3 cellular contexts compared by ENCODE assay signal in the genomic region with DNA sequence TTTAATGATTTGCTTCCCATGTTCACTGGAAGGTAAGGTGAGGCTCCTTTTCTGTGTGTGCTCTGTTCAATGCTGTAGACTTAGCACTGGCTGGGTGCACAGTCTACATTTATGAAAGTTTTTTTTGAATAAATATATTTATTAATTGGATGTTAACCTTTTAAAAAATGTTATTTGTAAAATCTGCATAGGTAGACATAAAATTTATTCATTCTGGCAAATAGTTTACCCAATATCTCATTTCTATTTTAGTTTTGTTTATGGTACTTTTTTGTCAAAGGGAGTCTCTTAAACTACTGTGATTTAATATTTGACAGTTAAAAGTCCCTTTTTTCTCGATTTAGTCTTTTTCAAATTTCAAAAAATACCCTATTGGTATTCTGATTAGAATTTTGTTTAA.
A peak's percentile ranks its signal among the peaks of the same experiment; 100 is the strongest.
TF ChIP-seq lines count a peak whose summit lies in the region.

No MANE protein-coding gene starts in this region.

TF ChIP-seq in A549, 52 proteins besides CTCF, POLR2A, EP300 and RAD21:
- no peak for TF ChIP-seq BHLHE40 (IDR thresholded peaks at IDR 0.05; ENCODE audit: low read depth, low read length)
- no peak for TF ChIP-seq NPAS2 (CRISPR knock-in tag; IDR thresholded peaks at IDR 0.05; ENCODE audit: borderline replicate concordance)
- TF ChIP-seq MAZ (IDR thresholded peaks at IDR 0.05; ENCODE audit: borderline replicate concordance, low read depth, low read length), result no peak
- TF ChIP-seq MAFK (IDR thresholded peaks at IDR 0.05; ENCODE audit: partially characterized antibody), result peak; percentile 39
- TF ChIP-seq TFCP2L1 (CRISPR knock-in tag; IDR thresholded peaks at IDR 0.05), result no peak
- no peak for TF ChIP-seq SMC3 (IDR thresholded peaks at IDR 0.05)
- TF ChIP-seq ELK1 (IDR thresholded peaks at IDR 0.05; ENCODE audit: low read depth, low read length), result no peak
TF ChIP-seq in A549: peak in this region for 1.

TF ChIP-seq in IMR-90, 13 proteins besides CTCF, POLR2A, EP300 and RAD21:
- TF ChIP-seq RCOR1 (IDR thresholded peaks at IDR 0.05; ENCODE audit: insufficient replicate concordance, low read length) (no peak), MAFK (IDR thresholded peaks at IDR 0.05; ENCODE audit: low read depth, low read length) (peak; percentile 50)

TF ChIP-seq in K562, 482 proteins besides CTCF, POLR2A, EP300 and RAD21:
- no peak for TF ChIP-seq ZNF696 (CRISPR knock-in tag; conservative IDR thresholded peaks at IDR 0.05)
- TF ChIP-seq, protein P1, sequence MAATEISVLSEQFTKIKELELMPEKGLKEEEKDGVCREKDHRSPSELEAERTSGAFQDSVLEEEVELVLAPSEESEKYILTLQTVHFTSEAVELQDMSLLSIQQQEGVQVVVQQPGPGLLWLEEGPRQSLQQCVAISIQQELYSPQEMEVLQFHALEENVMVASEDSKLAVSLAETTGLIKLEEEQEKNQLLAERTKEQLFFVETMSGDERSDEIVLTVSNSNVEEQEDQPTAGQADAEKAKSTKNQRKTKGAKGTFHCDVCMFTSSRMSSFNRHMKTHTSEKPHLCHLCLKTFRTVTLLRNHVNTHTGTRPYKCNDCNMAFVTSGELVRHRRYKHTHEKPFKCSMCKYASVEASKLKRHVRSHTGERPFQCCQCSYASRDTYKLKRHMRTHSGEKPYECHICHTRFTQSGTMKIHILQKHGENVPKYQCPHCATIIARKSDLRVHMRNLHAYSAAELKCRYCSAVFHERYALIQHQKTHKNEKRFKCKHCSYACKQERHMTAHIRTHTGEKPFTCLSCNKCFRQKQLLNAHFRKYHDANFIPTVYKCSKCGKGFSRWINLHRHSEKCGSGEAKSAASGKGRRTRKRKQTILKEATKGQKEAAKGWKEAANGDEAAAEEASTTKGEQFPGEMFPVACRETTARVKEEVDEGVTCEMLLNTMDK (IDR thresholded peaks at IDR 0.05; ENCODE audit: borderline replicate concordance, insufficient read depth, low read depth, low read length, poor library complexity, severe bottlenecking), result no peak
- TF ChIP-seq ZNF316 (IDR thresholded peaks at IDR 0.05), result peak; percentile 82
